1 cellular context compared by ENCODE assay signal in genomic region chr19:3285647-3286176, GRCh38.
TF ChIP-seq lines count a peak whose summit lies in the region.

No MANE protein-coding gene starts in this region.

TF ChIP-seq in HepG2, 621 proteins besides CTCF, POLR2A, EP300 and RAD21 (continued from another document and continues in another):
- TF ChIP-seq TRAFD1 (CRISPR knock-in tag; IDR thresholded peaks at IDR 0.05; ENCODE audit: borderline replicate concordance) (no peak), TMF1 (CRISPR knock-in tag; IDR thresholded peaks at IDR 0.05; ENCODE audit: low read depth) (no peak), AGO1 (IDR thresholded peaks at IDR 0.05; ENCODE audit: low read depth, low read length, poor library complexity, severe bottlenecking) (no peak), MAZ (IDR thresholded peaks at IDR 0.05; ENCODE audit: borderline replicate concordance, low read depth, low read length) (no peak; the same call in 1 of the 2 replicates), MAZ (CRISPR knock-in tag; IDR thresholded peaks at IDR 0.05; ENCODE audit: low read depth) (no peak), ARNTL (CRISPR knock-in tag; IDR thresholded peaks at IDR 0.05) (peak; percentile 63; the same call in 1 of the 2 replicates), ZHX1 (CRISPR knock-in tag; IDR thresholded peaks at IDR 0.05; ENCODE audit: low read depth) (peak; percentile 31; the same call in 1 of the 2 replicates), SP2 (CRISPR knock-in tag; IDR thresholded peaks at IDR 0.05) (0 out of 2 replicates have a peak, but pooled peaks have one; percentile 20), TIGD3 (CRISPR knock-in tag; IDR thresholded peaks at IDR 0.05; ENCODE audit: borderline replicate concordance) (no peak), ZNF776 (CRISPR knock-in tag; IDR thresholded peaks at IDR 0.05) (no peak), LBX2 (CRISPR knock-in tag; IDR thresholded peaks at IDR 0.05; ENCODE audit: borderline replicate concordance) (peak; percentile 24; the same call in 1 of the 2 replicates), ZBTB7A (CRISPR knock-in tag; IDR thresholded peaks at IDR 0.05) (peak; percentile 52; the same call in 1 of the 2 replicates), ZNF230 (CRISPR knock-in tag; IDR thresholded peaks at IDR 0.05) (no peak), ZGPAT (CRISPR knock-in tag; IDR thresholded peaks at IDR 0.05) (no peak), POLR2G (IDR thresholded peaks at IDR 0.05; ENCODE audit: low read depth, low read length) (no peak), DBP (CRISPR knock-in tag; IDR thresholded peaks at IDR 0.05; ENCODE audit: not compliant biosample characterization) (no peak), SRSF4 (IDR thresholded peaks at IDR 0.05; ENCODE audit: low read depth, low read length, poor library complexity, severe bottlenecking) (no peak), ZBTB21 (CRISPR knock-in tag; IDR thresholded peaks at IDR 0.05) (no peak), ZNF576 (CRISPR knock-in tag; IDR thresholded peaks at IDR 0.05) (no peak), TBX2 (CRISPR knock-in tag; IDR thresholded peaks at IDR 0.05; ENCODE audit: borderline replicate concordance) (peak; percentile 54; the same call in 1 of the 2 replicates), ZBTB7B (CRISPR knock-in tag; IDR thresholded peaks at IDR 0.05) (peak; percentile 37; the same call in 1 of the 2 replicates), POGK (CRISPR knock-in tag; conservative IDR thresholded peaks at IDR 0.05) (0 out of 2 replicates have a peak, but pooled peaks have one; percentile 17), HOXA3 (CRISPR knock-in tag; IDR thresholded peaks at IDR 0.05) (no peak; the same call in 1 of the 2 replicates), ZNF607 (CRISPR knock-in tag; IDR thresholded peaks at IDR 0.05; ENCODE audit: borderline replicate concordance) (no peak), TERF1 (CRISPR knock-in tag; IDR thresholded peaks at IDR 0.05) (no peak), ZNF720 (CRISPR knock-in tag; IDR thresholded peaks at IDR 0.05) (no peak), TFDP1 (CRISPR knock-in tag; IDR thresholded peaks at IDR 0.05; ENCODE audit: borderline replicate concordance) (peak; percentile 17; the same call in 1 of the 2 replicates), CREM (IDR thresholded peaks at IDR 0.05) (no peak), CREM (CRISPR knock-in tag; IDR thresholded peaks at IDR 0.05) (no peak), CREB3 (CRISPR knock-in tag; IDR thresholded peaks at IDR 0.05) (0 out of 2 replicates have a peak, but pooled peaks have one; percentile 27), RBFOX2 (IDR thresholded peaks at IDR 0.05; ENCODE audit: low read depth, low read length) (peak; percentile 62), ELF1 (CRISPR knock-in tag; IDR thresholded peaks at IDR 0.05) (no peak), ZSCAN29 (CRISPR knock-in tag; conservative IDR thresholded peaks at IDR 0.05) (no peak), ZFP36L1 (CRISPR knock-in tag; IDR thresholded peaks at IDR 0.05) (no peak), ZNF678 (CRISPR knock-in tag; IDR thresholded peaks at IDR 0.05) (no peak), ZFP91 (CRISPR knock-in tag; IDR thresholded peaks at IDR 0.05; ENCODE audit: borderline replicate concordance) (peak; percentile 53; the same call in 1 of the 2 replicates), ZZZ3 (CRISPR knock-in tag; IDR thresholded peaks at IDR 0.05; ENCODE audit: borderline replicate concordance) (no peak), SMAD9 (CRISPR knock-in tag; IDR thresholded peaks at IDR 0.05) (no peak), ARID4A (CRISPR knock-in tag; IDR thresholded peaks at IDR 0.05; ENCODE audit: borderline replicate concordance) (peak; percentile 30; the same call in 1 of the 2 replicates)
